ENCODE assay signal across 14 cellular contexts in the genomic region with DNA sequence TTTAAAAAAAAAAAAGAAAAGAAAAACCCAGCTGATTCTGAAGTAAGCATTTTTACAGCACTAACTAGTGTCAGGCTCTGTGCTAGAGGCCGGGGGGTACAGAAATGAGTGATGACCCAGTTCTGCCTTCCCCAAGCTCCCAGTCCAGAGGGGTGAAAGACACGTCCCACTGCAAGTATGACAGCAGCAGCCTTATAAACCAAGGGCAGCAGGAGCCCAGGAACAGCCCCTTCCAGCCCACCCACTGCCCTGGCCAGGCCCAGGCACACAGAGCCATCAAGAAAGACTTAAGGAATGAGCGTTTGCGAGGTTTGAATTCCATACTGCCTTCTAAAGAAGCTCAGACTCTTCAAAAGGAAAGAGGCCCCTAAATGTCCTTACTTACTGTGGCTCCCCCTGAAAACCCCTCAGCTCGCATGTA. TPM values are rescaled to one million over a fixed set of nuclear protein-coding genes. Genes with fewer than 3 reads are reported as not detected.
DNase-seq lines count a peak whose midpoint lies in the region; ATAC-seq, FAIRE-seq and TF ChIP-seq lines count a peak whose summit lies in the region.
"Had no signal": no experiment of that assay in that cellular context is flagged by ENCODE, and none has a peak within 500 bp of the region (broad histone marks: within the 10 kb centered on the region; RNA-seq: fewer than 3 reads in every experiment).

No MANE protein-coding gene starts in this region.

- H3K4me1 ChIP-seq in heart left ventricle, result peaks cover 0 to 39% (median 12%) of the 10 kb centered on the region in 12 donors
- H3K4me1 ChIP-seq in body of pancreas, result peaks cover 20% of the 10 kb centered on the region
- H3K4me1 ChIP-seq in mesodermal cell (ENCODE audit: control insufficient read depth, insufficient read depth, low read length, poor library complexity, severe bottlenecking), result peaks cover 47% of the 10 kb centered on the region

- 78 to 84% (median 82%) methylated on average over 5 of the region's 5 CpGs for WGBS in heart left ventricle, 4 donors
- 75 to 83% methylated on average over 5 of the region's 5 CpGs for WGBS in body of pancreas, 2 donors
- 12 to 33% methylated on average over 2 to 5 of the region's 5 CpGs for WGBS in mesodermal cell (ENCODE audit: insufficient coverage in 2 of 2), 2 experiments

- no peaks in the 10 kb centered on the region for H3K27me3 ChIP-seq in heart left ventricle
- no peaks in the 10 kb centered on the region for H3K27me3 ChIP-seq in body of pancreas

- TF ChIP-seq CTCF in heart left ventricle (IDR thresholded peaks at IDR 0.05), result no peak
- TF ChIP-seq CTCF in body of pancreas (IDR thresholded peaks at IDR 0.05), result no peak
- TF ChIP-seq CTCF in type B pancreatic cell (conservative IDR thresholded peaks at IDR 0.05), result no peak
- no peak for TF ChIP-seq CTCF in GM13976 (IDR thresholded peaks at IDR 0.05; ENCODE audit: borderline replicate concordance, control extremely low read depth, extremely low read depth, insufficient read depth, missing control alignments)

- ATAC-seq in heart left ventricle, result peak in 1 of 4 donors; percentile 35
- no peak for ATAC-seq in Right ventricle myocardium superior (ENCODE audit: poor library complexity)
- ATAC-seq in body of pancreas, result no peak
- ATAC-seq in stimulated activated naive B cell treated with anti-CD40 and anti-IgM and Interleukin-4, amounts not matched to agents 10 μg/mL and 1 μg/mL and 100 μg/mL, for 72 hours (replicated peaks), result no peak
- ATAC-seq: HCT116 had no signal

- peaks cover 62% of the 10 kb centered on the region for H3K4me1 Mint-ChIP-seq in type B pancreatic cell (ENCODE audit: unreplicated experiment)
- H3K4me1 Mint-ChIP-seq in stimulated activated naive B cell treated with anti-CD40 and anti-IgM and Interleukin-4, amounts not matched to agents 10 μg/mL and 1 μg/mL and 100 μg/mL, for 72 hours, result no peaks in the 10 kb centered on the region

- H3K27ac Mint-ChIP-seq in type B pancreatic cell, result peak overlapping the region; percentile 93
- H3K27ac Mint-ChIP-seq in stimulated activated naive B cell treated with anti-CD40 and anti-IgM and Interleukin-4, amounts not matched to agents 10 μg/mL and 1 μg/mL and 100 μg/mL, for 72 hours, result no peak overlapping the region

- H3K9me3 Mint-ChIP-seq in type B pancreatic cell, result no peaks in the 10 kb centered on the region
- no peaks in the 10 kb centered on the region for H3K9me3 Mint-ChIP-seq in stimulated activated naive B cell treated with anti-CD40 and anti-IgM and Interleukin-4, amounts not matched to agents 10 μg/mL and 1 μg/mL and 100 μg/mL, for 72 hours

- FAIRE-seq in GM12892 (lab: Jason Lieb, UNC), result no peak
- FAIRE-seq: frontal cortex, GM18507 had no signal

- peaks cover 4% of the 10 kb centered on the region for H3K36me3 Mint-ChIP-seq in type B pancreatic cell
- no peaks in the 10 kb centered on the region for H3K36me3 Mint-ChIP-seq in stimulated activated naive B cell treated with anti-CD40 and anti-IgM and Interleukin-4, amounts not matched to agents 10 μg/mL and 1 μg/mL and 100 μg/mL, for 72 hours

- TF ChIP-seq POLR2A in heart left ventricle (IDR thresholded peaks at IDR 0.05) (no peak), body of pancreas (IDR thresholded peaks at IDR 0.05) (no peak), GM12892 (IDR thresholded peaks at IDR 0.05; ENCODE audit: low read depth, low read length) (no peak)

- H3K36me3 ChIP-seq in heart left ventricle, result no peaks in the 10 kb centered on the region
- H3K36me3 ChIP-seq in body of pancreas (replicated peaks in 1 of 2; ENCODE audit: insufficient read depth in 1 of 2, low read depth in 2 of 2), result no peaks in the 10 kb centered on the region
- H3K36me3 ChIP-seq in mesodermal cell (ENCODE audit: control insufficient read depth, insufficient read depth, low read length), result no peaks in the 10 kb centered on the region

- peak overlapping the region; percentile 53 for H3K4me3 Mint-ChIP-seq in type B pancreatic cell
- no peak overlapping the region for H3K4me3 Mint-ChIP-seq in stimulated activated naive B cell treated with anti-CD40 and anti-IgM and Interleukin-4, amounts not matched to agents 10 μg/mL and 1 μg/mL and 100 μg/mL, for 72 hours

- H3K9me3 ChIP-seq in heart left ventricle, result no peaks in the 10 kb centered on the region
- H3K9me3 ChIP-seq in body of pancreas, result no peaks in the 10 kb centered on the region
- H3K9me3 ChIP-seq in mesodermal cell (ENCODE audit: control insufficient read depth, low read length), result no peaks in the 10 kb centered on the region

- H3K4me3 ChIP-seq in heart left ventricle (peak overlapping the region in 1 of 12 donors; percentile 37), body of pancreas (no peak overlapping the region), mesodermal cell (ENCODE audit: extremely low read depth, insufficient read depth, low read length, poor library complexity, severe bottlenecking) (no peak overlapping the region)

- H3K27ac ChIP-seq in heart left ventricle (peak overlapping the region in 10 of 12 donors; percentile 8 to 82 (median 58)), body of pancreas (peak overlapping the region in 3 of 4 donors; percentile 21 to 60 (median 43)), mesodermal cell (ENCODE audit: low read depth, low read length, severe bottlenecking) (peak overlapping the region; percentile 86)

- intact Hi-C loops in heart left ventricle (cut with DNase I), result no loop called here
- intact Hi-C loops in Right ventricle myocardium superior (cut with DNase I), result no loop called here
- intact Hi-C loops in body of pancreas (cut with DNase I), result no loop called here

- DNase-seq in heart left ventricle (no peak), Right ventricle myocardium superior (no peak), body of pancreas (no peak), type B pancreatic cell (ENCODE audit: extremely low spot score, unreplicated experiment) (no peak), GM13976 (ENCODE audit: low spot score) (no peak), GM12892 (ENCODE audit: insufficient read length) (no peak)
- no peak for DNase-seq in stimulated activated naive B cell treated with anti-CD40 and anti-IgM and Interleukin-4, amounts not matched to agents 10 μg/mL and 1 μg/mL and 100 μg/mL, for 72 hours
- DNase-seq: amniotic stem cell, NCI-H510A, T-helper 9 cell had no signal

- H3K27me3 Mint-ChIP-seq in type B pancreatic cell, result no peaks in the 10 kb centered on the region
- peaks cover 0 to 6% of the 10 kb centered on the region in 2 donors for H3K27me3 Mint-ChIP-seq in stimulated activated naive B cell treated with anti-CD40 and anti-IgM and Interleukin-4, amounts not matched to agents 10 μg/mL and 1 μg/mL and 100 μg/mL, for 72 hours

- in situ Hi-C loops in GM13976 (cut with MboI; ENCODE audit: low sequenced_read_pairs, unreplicated experiment), result no loop called here

RNA-seq across cellular contexts. Expression of a gene that starts 10.1 kb away (rescaled TPM):
- total RNA-seq in heart left ventricle (1 to 10 TPM in 8 of 9 donors, under 1 TPM in 1; 0.53 to 4.5 (median 1.7) TPM), Right ventricle myocardium superior (1.5 TPM), body of pancreas (1 to 10 TPM; 2.3 to 3.4 TPM), type B pancreatic cell (ENCODE audit: low replicate concordance) (9.7 and 13.2 TPM in 2 replicates)
- polyA plus RNA-seq in heart left ventricle, result 1 to 10 TPM; 1.0 to 1.2 TPM
- polyA plus RNA-seq in mesodermal cell (2013, experiment 1 of 2), result 5.0 TPM
- 5.7 TPM for polyA plus RNA-seq in mesodermal cell (2013, experiment 2 of 2)
- 7.1 TPM for polyA plus RNA-seq in GM12892 (2012; ENCODE audit: missing spikeins)
